Comparison of ENCODE assay signal across 8 cellular contexts in genomic region chr19:8149261-8150094, GRCh38. TPM values are rescaled to one million over a fixed set of nuclear protein-coding genes. Genes with fewer than 3 reads are reported as not detected.
DNase-seq lines count a peak whose midpoint lies in the region; ATAC-seq and TF ChIP-seq lines count a peak whose summit lies in the region.

Gene FBN3, minus strand, starts transcription at chr19:8149592. Its CDS starts 2,112 bp downstream, at chr19:8147480.

- TF ChIP-seq CTCF in PC-3 (conservative IDR thresholded peaks at IDR 0.05; ENCODE audit: low read depth, low read length) (no peak), smooth muscle cell (IDR thresholded peaks at IDR 0.05; ENCODE audit: borderline replicate concordance, insufficient read depth, poor library complexity, severe bottlenecking) (no peak)

- H3K4me2 ChIP-seq in PC-3 (ENCODE audit: low read length) (peak within 1 kb of the TSS; percentile 86), smooth muscle cell (peak within 1 kb of the TSS; percentile 91)

- ATAC-seq in PC-3: no peak
- no peak for ATAC-seq in GM18861 (IDR thresholded peaks at IDR 0.05; ENCODE audit: unreplicated experiment)
- no peak for ATAC-seq in HG02759 (IDR thresholded peaks at IDR 0.05; ENCODE audit: unreplicated experiment)
- no peak for ATAC-seq in GM21825 (IDR thresholded peaks at IDR 0.05; ENCODE audit: unreplicated experiment)

- H3K9me2 ChIP-seq in PC-3 (replicated peaks; ENCODE audit: low read length): no peaks in the 10 kb centered on the region

- no CpG with 5 or more reads among the region's 72 CpGs for WGBS in iPS DF 6.9 (ENCODE audit: insufficient coverage, insufficient read length)
- WGBS in smooth muscle cell (ENCODE audit: low lambda C conversion rate): 9% methylated on average over 24 of the region's 72 CpGs

- H3K4me3 ChIP-seq in PC-3 (ENCODE audit: low read length) (peak within 1 kb of the TSS; percentile 61), iPS DF 6.9 (ENCODE audit: low read length) (peak within 1 kb of the TSS; percentile 58; the same call in 1 of the 2 replicates), smooth muscle cell (peak within 1 kb of the TSS; percentile 54)

- H2AFZ ChIP-seq in PC-3 (ENCODE audit: low read length) (peak within 1 kb of the TSS; percentile 57), smooth muscle cell (ENCODE audit: low read depth) (no peak within 1 kb of the TSS)

- H3K4me1 ChIP-seq in PC-3 (ENCODE audit: insufficient read depth, low read length) (peaks cover 11% of the 10 kb centered on the region), iPS DF 6.9 (ENCODE audit: control insufficient read depth, insufficient read depth, low read length) (peaks cover 8% of the 10 kb centered on the region), smooth muscle cell (ENCODE audit: low read depth) (no peaks in the 10 kb centered on the region)

- H3K27ac ChIP-seq in PC-3 (ENCODE audit: low read length) (no peak within 1 kb of the TSS), iPS DF 6.9 (ENCODE audit: low read length) (no peak within 1 kb of the TSS), smooth muscle cell (ENCODE audit: low read depth) (no peak within 1 kb of the TSS)

- no peaks in the 10 kb centered on the region for H4K20me1 ChIP-seq in PC-3 (ENCODE audit: low read length)
- H4K20me1 ChIP-seq in smooth muscle cell (ENCODE audit: low read depth): no peaks in the 10 kb centered on the region

- H3K36me3 ChIP-seq in PC-3 (ENCODE audit: low read depth, low read length) (no peaks in the 10 kb centered on the region), iPS DF 6.9 (ENCODE audit: control insufficient read depth, insufficient read depth, low read length) (peaks cover 5% of the 10 kb centered on the region; the same call in 1 of the 2 replicates), smooth muscle cell (ENCODE audit: low read depth) (no peaks in the 10 kb centered on the region)

- CTCF ChIA-PET in PC-3 (lab: Charles Lee): no interaction called here

- H3K9ac ChIP-seq in PC-3 (ENCODE audit: low read length) (no peak within 1 kb of the TSS), smooth muscle cell (ENCODE audit: low read depth) (no peak within 1 kb of the TSS)

- no TSS peak for BruUV-seq in PC-3 (replicated peaks; lab: Mats Ljungman, UMichigan)

- DNase-seq in NCI-H748 (lab: John Stamatoyannopoulos, UW; ENCODE audit: unreplicated experiment) (peak; percentile 40), NCI-H748 treated with DMSO at 0.1 percent for 48 hours (lab: John Stamatoyannopoulos, UW) (no peak), PC-3 (no peak), iPS DF 6.9 (ENCODE audit: low read depth, low spot score) (no peak), smooth muscle cell (lab: John Stamatoyannopoulos, UW; ENCODE audit: unreplicated experiment) (no peak)

- POLR2A ChIA-PET in PC-3 (lab: Charles Lee; ENCODE audit: unreplicated experiment): no interaction called here

- H3K79me2 ChIP-seq in PC-3 (ENCODE audit: low read length) (no peaks in the 10 kb centered on the region), smooth muscle cell (ENCODE audit: low read depth) (no peaks in the 10 kb centered on the region)

- H3K9me3 ChIP-seq in PC-3 (ENCODE audit: low read length) (no peaks in the 10 kb centered on the region), iPS DF 6.9 (ENCODE audit: control insufficient read depth, insufficient read depth, low read length) (no peaks in the 10 kb centered on the region), smooth muscle cell (replicated peaks; ENCODE audit: low read depth) (no peaks in the 10 kb centered on the region)

- H3K27me3 ChIP-seq in PC-3 (ENCODE audit: low read length) (peaks cover 30% of the 10 kb centered on the region), iPS DF 6.9 (ENCODE audit: control insufficient read depth, insufficient read depth, low read length) (no peaks in the 10 kb centered on the region), smooth muscle cell (ENCODE audit: low read depth) (peaks cover 22% of the 10 kb centered on the region)

- H3F3A ChIP-seq in PC-3 (ENCODE audit: low read length, unreplicated experiment) (peaks cover 4% of the 10 kb centered on the region), smooth muscle cell (ENCODE audit: low read depth) (no peaks in the 10 kb centered on the region)

- intact Hi-C loops in PC-3 (cut with micrococcal nuclease): no loop called here

RNA-seq across cellular contexts. Expression of gene FBN3, which starts in this region (rescaled TPM):
- total RNA-seq in PC-3 (2014; rRNA removed) (under 0.01 TPM in 2 replicates), smooth muscle cell (not detected in 2 replicates)
- not detected in 2 replicates for polyA plus RNA-seq in smooth muscle cell
